Comparison of ENCODE assay signal across 17 cellular contexts in the genomic region with DNA sequence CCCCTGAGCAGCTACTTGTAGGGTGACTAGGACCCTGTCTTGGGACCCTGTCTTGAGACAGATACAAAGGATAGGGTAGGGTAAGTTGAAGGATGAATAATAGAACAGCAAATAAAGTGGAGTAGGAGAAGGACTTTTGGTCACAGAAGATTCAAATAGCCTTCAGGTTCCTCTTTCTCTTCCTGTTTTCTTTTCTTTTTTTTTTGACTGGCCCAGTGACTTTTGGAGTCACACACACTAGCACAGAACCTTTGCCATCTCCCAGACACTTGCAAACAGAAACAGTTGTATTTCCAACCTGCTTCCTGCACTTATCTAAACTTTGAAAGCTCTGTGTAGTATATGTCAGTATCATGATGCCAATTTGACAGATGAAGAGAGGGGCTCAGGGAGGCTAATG.
DNase-seq lines count a peak whose midpoint lies in the region; ATAC-seq and TF ChIP-seq lines count a peak whose summit lies in the region.
"Had no signal": no experiment of that assay in that cellular context is flagged by ENCODE, and none has a peak within 500 bp of the region (broad histone marks: within the 10 kb centered on the region; RNA-seq: fewer than 3 reads in every experiment).

No MANE protein-coding gene starts in this region.

- H3F3A ChIP-seq in DOHH2 (ENCODE audit: control insufficient read depth, insufficient read depth): no peaks in the 10 kb centered on the region

- no peak overlapping the region for H3K9ac ChIP-seq in OCI-LY3 (ENCODE audit: low read length)

- CTCF ChIA-PET in A673 (lab: Charles Lee): no interaction called here

- intact Hi-C loops in lower lobe of right lung (cut with DNase I): no loop called here
- intact Hi-C loops in A673 (cut with micrococcal nuclease; ENCODE audit: unreplicated experiment): no loop called here

- H3K79me2 ChIP-seq in DOHH2 (ENCODE audit: control insufficient read depth, low read length): no peaks in the 10 kb centered on the region
- H3K79me2 ChIP-seq in OCI-LY3 (ENCODE audit: low read length): no peaks in the 10 kb centered on the region

- H3K27me3 ChIP-seq in DOHH2 (ENCODE audit: control insufficient read depth, low read length): no peaks in the 10 kb centered on the region
- H3K27me3 ChIP-seq in OCI-LY3 (ENCODE audit: low read depth, low read length): no peaks in the 10 kb centered on the region
- H3K27me3 ChIP-seq in lower lobe of right lung (ENCODE audit: low read depth): no peaks in the 10 kb centered on the region
- peaks cover 9% of the 10 kb centered on the region for H3K27me3 ChIP-seq in A673 (replicated peaks; ENCODE audit: insufficient read depth, low read depth, low read length, poor library complexity)
- H3K27me3 ChIP-seq: adrenal gland, right lobe of liver had no signal

- peak overlapping the region; percentile 55 for H3K27ac ChIP-seq in DOHH2 (ENCODE audit: low read depth, low read length)
- H3K27ac ChIP-seq in OCI-LY3 (ENCODE audit: low read length): no peak overlapping the region
- no peak overlapping the region for H3K27ac ChIP-seq in lower lobe of right lung
- H3K27ac ChIP-seq in A673 (ENCODE audit: low read depth, low read length, poor library complexity, severe bottlenecking): no peak overlapping the region
- H3K27ac ChIP-seq: adrenal gland, right lobe of liver had no signal

- H2AFZ ChIP-seq in OCI-LY3 (ENCODE audit: low read depth, low read length): no peak overlapping the region

- POLR2A ChIA-PET in A673 (lab: Charles Lee; ENCODE audit: low non-redundant PET): no interaction called here

- no TSS peak for BruUV-seq in A673 (replicated peaks; lab: Mats Ljungman, UMichigan)

- H4K20me1 ChIP-seq in DOHH2 (ENCODE audit: control insufficient read depth, insufficient read depth, low read depth, low read length) (no peaks in the 10 kb centered on the region), OCI-LY3 (ENCODE audit: insufficient read depth, low read length) (no peaks in the 10 kb centered on the region)

- H3K9me3 ChIP-seq in DOHH2 (ENCODE audit: control insufficient read depth, insufficient read depth, low read length): no peaks in the 10 kb centered on the region
- H3K9me3 ChIP-seq in OCI-LY3 (ENCODE audit: insufficient read depth, low read length): no peaks in the 10 kb centered on the region
- no peaks in the 10 kb centered on the region for H3K9me3 ChIP-seq in lower lobe of right lung
- no peaks in the 10 kb centered on the region for H3K9me3 ChIP-seq in A673 (ENCODE audit: low read depth, low read length, poor library complexity, severe bottlenecking)
- H3K9me3 ChIP-seq: adrenal gland, right lobe of liver had no signal

- TF ChIP-seq CTCF in DOHH2 (IDR thresholded peaks at IDR 0.05; ENCODE audit: low read depth, low read length, poor library complexity, severe bottlenecking) (no peak), OCI-LY3 (IDR thresholded peaks at IDR 0.05; ENCODE audit: low read depth, low read length) (no peak), lower lobe of right lung (IDR thresholded peaks at IDR 0.05) (no peak), A673 (conservative IDR thresholded peaks at IDR 0.05; ENCODE audit: low read depth, low read length) (no peak)

- H3K4me2 ChIP-seq in DOHH2 (ENCODE audit: low read length): peak overlapping the region; percentile 62
- peak overlapping the region; percentile 32; the same call in 1 of the 2 replicates for H3K4me2 ChIP-seq in OCI-LY3 (ENCODE audit: low read length)

- DNase-seq in lower lobe of right lung (no peak), NCI-H2107 (lab: John Stamatoyannopoulos, UW) (no peak), COLO829 (ENCODE audit: low spot score) (no peak), A673 (ENCODE audit: low spot score) (no peak)
- DNase-seq: activated CD4-positive, CD25-positive, alpha-beta regulatory T cell; activated CD8-positive, alpha-beta memory T cell treated with anti-CD3 and anti-CD28 coated beads for 24 hours; adrenal gland; caudate nucleus; effector CD8-positive, alpha-beta T cell; GF-D8; NCI-H1417 treated with DMSO at 0.1 percent for 48 hours; right lobe of liver; substantia nigra had no signal

- ATAC-seq in HG02759 (IDR thresholded peaks at IDR 0.05; ENCODE audit: unreplicated experiment) (peak; percentile 58), lower lobe of right lung (peak; percentile 21 to 42), HG03280 (IDR thresholded peaks at IDR 0.05; ENCODE audit: unreplicated experiment) (no peak)

- H3K4me3 ChIP-seq in DOHH2 (ENCODE audit: low read length) (peak overlapping the region; percentile 42), OCI-LY3 (ENCODE audit: low read length) (no peak overlapping the region), lower lobe of right lung (no peak overlapping the region), A673 (ENCODE audit: low read depth, low read length, poor library complexity, severe bottlenecking) (no peak overlapping the region)
- H3K4me3 ChIP-seq: adrenal gland, right lobe of liver had no signal

- H3K36me3 ChIP-seq in DOHH2 (ENCODE audit: control insufficient read depth, low read length): no peaks in the 10 kb centered on the region
- no peaks in the 10 kb centered on the region for H3K36me3 ChIP-seq in OCI-LY3 (replicated peaks; ENCODE audit: low read depth, low read length)
- no peaks in the 10 kb centered on the region for H3K36me3 ChIP-seq in lower lobe of right lung
- no peaks in the 10 kb centered on the region for H3K36me3 ChIP-seq in A673 (ENCODE audit: insufficient read depth, low read length, poor library complexity, severe bottlenecking)
- H3K36me3 ChIP-seq: adrenal gland, right lobe of liver had no signal

- H3K9me2 ChIP-seq in DOHH2 (replicated peaks; ENCODE audit: control insufficient read depth, low read length): no peaks in the 10 kb centered on the region

- H3K4me1 ChIP-seq in DOHH2 (ENCODE audit: control insufficient read depth, low read length) (peaks cover 28% of the 10 kb centered on the region), OCI-LY3 (ENCODE audit: low read length) (peaks cover 12% of the 10 kb centered on the region), lower lobe of right lung (no peaks in the 10 kb centered on the region), A673 (ENCODE audit: insufficient read depth, low read length, poor library complexity, severe bottlenecking) (no peaks in the 10 kb centered on the region)
- H3K4me1 ChIP-seq: adrenal gland, right lobe of liver had no signal
